8 cellular contexts compared by ENCODE assay signal in genomic region chr19:34169475-34170199, GRCh38. TPM values are rescaled to one million over a fixed set of nuclear protein-coding genes. Genes with fewer than 3 reads are reported as not detected.
A peak's percentile ranks its signal among the peaks of the same experiment; 100 is the strongest.
DNase-seq lines count a peak whose midpoint lies in the region; ATAC-seq, FAIRE-seq and TF ChIP-seq lines count a peak whose summit lies in the region.
"Not testable (repeated sequence)": the region's sequence is repeated elsewhere in the genome, so short reads cannot be mapped to it uniquely, and the experiment has no call there.

No MANE protein-coding gene starts in this region.

- not testable (repeated sequence) for H3K9ac ChIP-seq in Karpas-422 (ENCODE audit: low read length)

- not testable (repeated sequence) for H3K9me3 ChIP-seq in A549; CD4-positive, alpha-beta T cell (ENCODE audit: control insufficient read depth, low read length); Karpas-422 (ENCODE audit: low read length); T-helper 17 cell (ENCODE audit: control insufficient read depth, low read length, poor library complexity, severe bottlenecking); naive thymus-derived CD4-positive, alpha-beta T cell (ENCODE audit: control insufficient read depth in 2 of 3, low read length in 3 of 3)

- not testable (repeated sequence) for H3K27me3 Mint-ChIP-seq in CD4-positive, alpha-beta T cell; T-helper 17 cell; activated T-cell treated with anti-CD3 and anti-CD28 coated beads, Interleukin-2, amount 50 U/mL, for 24 hours; dendritic cell treated with granulocyte-macrophage colony-stimulating factor and Interleukin-4, amounts not matched to agents 40 ng/mL and 50 ng/mL, for 4 days; naive thymus-derived CD4-positive, alpha-beta T cell; osteocyte (ENCODE audit: unreplicated experiment)

- DNase-seq in A549 (ENCODE audit: low read depth in 1 of 2, low spot score in 1 of 2); CD4-positive, alpha-beta T cell; T-helper 17 cell; activated T-cell treated with anti-CD3 and anti-CD28 coated beads, Interleukin-2, amount 50 U/mL, for 24 hours; naive thymus-derived CD4-positive, alpha-beta T cell: not testable (repeated sequence)
- DNase-seq in Karpas-422 (peak; percentile 40), osteocyte (ENCODE audit: extremely low spot score, unreplicated experiment) (peak; percentile 57)

- TF ChIP-seq EP300 in A549 (IDR thresholded peaks at IDR 0.05) = not testable (repeated sequence)

- peak overlapping the region; percentile 97 for H3K27ac Mint-ChIP-seq in CD4-positive, alpha-beta T cell
- H3K27ac Mint-ChIP-seq in T-helper 17 cell = peak overlapping the region; percentile 61
- peak overlapping the region; percentile 40 for H3K27ac Mint-ChIP-seq in activated T-cell treated with anti-CD3 and anti-CD28 coated beads, Interleukin-2, amount 50 U/mL, for 24 hours
- H3K27ac Mint-ChIP-seq in dendritic cell treated with granulocyte-macrophage colony-stimulating factor and Interleukin-4, amounts not matched to agents 40 ng/mL and 50 ng/mL, for 4 days = peak overlapping the region; percentile 65
- H3K27ac Mint-ChIP-seq in naive thymus-derived CD4-positive, alpha-beta T cell = peak overlapping the region in 7 of 9 donors; percentile 14 to 97 (median 77)
- not testable (repeated sequence) for H3K27ac Mint-ChIP-seq in osteocyte (ENCODE audit: unreplicated experiment)

- H3K27ac ChIP-seq in A549; CD4-positive, alpha-beta T cell (ENCODE audit: low read depth, low read length); Karpas-422 (ENCODE audit: low read length); naive thymus-derived CD4-positive, alpha-beta T cell (ENCODE audit: low read depth, low read length): not testable (repeated sequence)

- not testable (repeated sequence) for H3K36me3 ChIP-seq in Karpas-422 (ENCODE audit: insufficient read depth, low read length); naive thymus-derived CD4-positive, alpha-beta T cell (ENCODE audit: control insufficient read depth in 2 of 3, insufficient read depth in 3 of 3, low read length in 3 of 3)

- intact Hi-C loops in CD4-positive, alpha-beta T cell (cut with DNase I, micrococcal nuclease) = loop anchor here in 1 of 2 experiments (2.0 to 5.0 kb wide), 3 partner anchors 35 to 508 kb away; partner anchors contain the start of genes SCGB2B2 and ZNF302
- intact Hi-C loops in dendritic cell treated with granulocyte-macrophage colony-stimulating factor and Interleukin-4, amounts not matched to agents 40 ng/mL and 50 ng/mL, for 4 days (cut with micrococcal nuclease) = not testable (repeated sequence)
- intact Hi-C loops in naive thymus-derived CD4-positive, alpha-beta T cell (cut with micrococcal nuclease) = loop anchor here (5.0 kb wide), 2 partner anchors 83 to 508 kb away; partner anchors contain the start of genes GARRE1 (in 1 of the 2), SCGB2B2 (in 1 of the 2) and ZNF302 (in 1 of the 2)

- not testable (repeated sequence) for H4K20me1 ChIP-seq in Karpas-422 (ENCODE audit: insufficient read depth, low read depth, low read length)

- WGBS in A549 (ENCODE audit: missing lambda C conversion rate) = 82% methylated on average over 12 of the region's 12 CpGs

- H3K4me2 ChIP-seq in A549; Karpas-422 (ENCODE audit: low read depth, low read length, poor library complexity, severe bottlenecking): not testable (repeated sequence)

- TF ChIP-seq RAD21 in A549 (conservative IDR thresholded peaks at IDR 0.05 in 1 of 2, IDR thresholded peaks at IDR 0.05 in 1 of 2) = not testable (repeated sequence)

- peaks cover 28% of the 10 kb centered on the region for H3K4me1 Mint-ChIP-seq in CD4-positive, alpha-beta T cell (ENCODE audit: low read depth)
- H3K4me1 Mint-ChIP-seq in T-helper 17 cell (peaks cover 24% of the 10 kb centered on the region), osteocyte (ENCODE audit: unreplicated experiment) (peaks cover 17% of the 10 kb centered on the region)
- peaks cover 20% of the 10 kb centered on the region for H3K4me1 Mint-ChIP-seq in activated T-cell treated with anti-CD3 and anti-CD28 coated beads, Interleukin-2, amount 50 U/mL, for 24 hours (ENCODE audit: low read depth)
- peaks cover 54% of the 10 kb centered on the region for H3K4me1 Mint-ChIP-seq in dendritic cell treated with granulocyte-macrophage colony-stimulating factor and Interleukin-4, amounts not matched to agents 40 ng/mL and 50 ng/mL, for 4 days (ENCODE audit: low read depth)
- peaks cover 18 to 30% (median 22%) of the 10 kb centered on the region in 7 donors for H3K4me1 Mint-ChIP-seq in naive thymus-derived CD4-positive, alpha-beta T cell

- H3K27me3 ChIP-seq in CD4-positive, alpha-beta T cell (ENCODE audit: control insufficient read depth, insufficient read depth, low read length); Karpas-422 (ENCODE audit: low read length); naive thymus-derived CD4-positive, alpha-beta T cell (ENCODE audit: control insufficient read depth in 2 of 2, insufficient read depth in 2 of 2, low read length in 2 of 2): not testable (repeated sequence)

- peak overlapping the region; percentile 96; the same call in 1 of the 2 replicates for H2AFZ ChIP-seq in Karpas-422 (ENCODE audit: low read length)

- FAIRE-seq in A549 (lab: Jason Lieb, UNC) = not testable (repeated sequence)

- not testable (repeated sequence) for ATAC-seq in A549; CD4-positive, alpha-beta T cell (ENCODE audit: poor library complexity); T-helper 17 cell; naive thymus-derived CD4-positive, alpha-beta T cell

- H3K79me2 ChIP-seq in Karpas-422 (ENCODE audit: low read length) = peaks cover 23% of the 10 kb centered on the region

- H3K36me3 Mint-ChIP-seq in CD4-positive, alpha-beta T cell (ENCODE audit: low read depth) = peaks cover 23% of the 10 kb centered on the region
- H3K36me3 Mint-ChIP-seq in T-helper 17 cell (ENCODE audit: low read depth); osteocyte (ENCODE audit: unreplicated experiment): not testable (repeated sequence)
- peaks cover 19% of the 10 kb centered on the region for H3K36me3 Mint-ChIP-seq in activated T-cell treated with anti-CD3 and anti-CD28 coated beads, Interleukin-2, amount 50 U/mL, for 24 hours (ENCODE audit: low read depth)
- H3K36me3 Mint-ChIP-seq in dendritic cell treated with granulocyte-macrophage colony-stimulating factor and Interleukin-4, amounts not matched to agents 40 ng/mL and 50 ng/mL, for 4 days (ENCODE audit: low read depth) = peaks cover 21% of the 10 kb centered on the region
- H3K36me3 Mint-ChIP-seq in naive thymus-derived CD4-positive, alpha-beta T cell = peaks cover 0 to 14% (median 7%) of the 10 kb centered on the region in 5 donors

- H3K9me3 Mint-ChIP-seq in CD4-positive, alpha-beta T cell; activated T-cell treated with anti-CD3 and anti-CD28 coated beads, Interleukin-2, amount 50 U/mL, for 24 hours; dendritic cell treated with granulocyte-macrophage colony-stimulating factor and Interleukin-4, amounts not matched to agents 40 ng/mL and 50 ng/mL, for 4 days; naive thymus-derived CD4-positive, alpha-beta T cell; osteocyte (ENCODE audit: unreplicated experiment): not testable (repeated sequence)

- peaks cover 14% of the 10 kb centered on the region for H3K4me1 ChIP-seq in A549
- peaks cover 31% of the 10 kb centered on the region for H3K4me1 ChIP-seq in Karpas-422 (ENCODE audit: low read length)
- H3K4me1 ChIP-seq in naive thymus-derived CD4-positive, alpha-beta T cell (ENCODE audit: control insufficient read depth in 2 of 2, insufficient read depth in 2 of 2, low read length in 2 of 2) = not testable (repeated sequence)

- TF ChIP-seq POLR2A in A549 (IDR thresholded peaks at IDR 0.05; ENCODE audit: low read length) = not testable (repeated sequence)

- not testable (repeated sequence) for H3K4me3 ChIP-seq in A549; Karpas-422 (ENCODE audit: low read length); naive thymus-derived CD4-positive, alpha-beta T cell (ENCODE audit: low read length)

- CTCF ChIA-PET in A549 (lab: Yijun Ruan, JAX) = interaction anchor here (0.8 to 2.4 kb wide), 9 partner anchors 13 to 739 kb away, joined by 3 to 26 read pairs (median 4); no protein-coding TSS in a partner anchor
- CTCF ChIA-PET in CD4-positive, alpha-beta T cell (lab: Charles Lee); naive thymus-derived CD4-positive, alpha-beta T cell (lab: Charles Lee): not testable (repeated sequence)

- TF ChIP-seq CTCF in A549 (IDR thresholded peaks at IDR 0.05); CD4-positive, alpha-beta T cell (IDR thresholded peaks at IDR 0.05); osteocyte (IDR thresholded peaks at IDR 0.05): not testable (repeated sequence)

- POLR2A ChIA-PET in A549 (lab: Yijun Ruan, JAX); CD4-positive, alpha-beta T cell (lab: Charles Lee): not testable (repeated sequence)
- POLR2A ChIA-PET in naive thymus-derived CD4-positive, alpha-beta T cell (lab: Charles Lee) = interaction anchor here (1.0 to 1.4 kb wide), 3 partner anchors 12 to 35 kb away, joined by 4 to 6 read pairs (median 5); no protein-coding TSS in a partner anchor

- not testable (repeated sequence) for H3K9me2 ChIP-seq in Karpas-422 (replicated peaks; ENCODE audit: insufficient read depth, low read length)

- H3K4me3 Mint-ChIP-seq in CD4-positive, alpha-beta T cell = peak overlapping the region; percentile 56
- H3K4me3 Mint-ChIP-seq in T-helper 17 cell; activated T-cell treated with anti-CD3 and anti-CD28 coated beads, Interleukin-2, amount 50 U/mL, for 24 hours; dendritic cell treated with granulocyte-macrophage colony-stimulating factor and Interleukin-4, amounts not matched to agents 40 ng/mL and 50 ng/mL, for 4 days; osteocyte (ENCODE audit: unreplicated experiment): not testable (repeated sequence)
- peak overlapping the region in 1 of 10 donors; percentile 25 for H3K4me3 Mint-ChIP-seq in naive thymus-derived CD4-positive, alpha-beta T cell

RNA-seq across cellular contexts. Expression of gene LSM14A, which starts 2.7 kb away (rescaled TPM):
- 264 and 278 TPM in 2 replicates for polyA plus RNA-seq in A549 (2011; rRNA removed)
- polyA plus RNA-seq in A549 (2012; cell fraction: cytosol; rRNA removed) = 272 and 304 TPM in 2 replicates
- 99.0 and 113 TPM in 2 replicates for polyA plus RNA-seq in A549 (2012; cell fraction: nucleus; rRNA removed)
- 227 to 253 TPM (median 241 TPM) in 3 replicates for polyA plus RNA-seq in A549 (2017; fragmentation: RNase III; extraction: RNeasy Plus Mini Kit Qiagen cat#74134 plus additional on column Dnase treatment)
- polyA minus RNA-seq in A549 (2011; rRNA and poly(A)+ RNA removed) = 269 and 305 TPM in 2 replicates
- 100 to 1,000 TPM; 210 to 217 TPM for total RNA-seq in CD4-positive, alpha-beta T cell
- total RNA-seq in Karpas-422 (2014; rRNA removed; shearing (Covaris generic); ENCODE audit: low replicate concordance) = 171 and 205 TPM in 2 replicates
- total RNA-seq in T-helper 17 cell = 100 to 1,000 TPM; 150 to 177 TPM
- 100 to 1,000 TPM; 124 to 189 (median 166) TPM for total RNA-seq in naive thymus-derived CD4-positive, alpha-beta T cell
- polyA plus RNA-seq in naive thymus-derived CD4-positive, alpha-beta T cell = 100 to 1,000 TPM; 171 to 174 TPM
- 97.8 and 111 TPM in 2 replicates for total RNA-seq in osteocyte
